Comparison of ENCODE assay signal across 8 cellular contexts in the genomic region with DNA sequence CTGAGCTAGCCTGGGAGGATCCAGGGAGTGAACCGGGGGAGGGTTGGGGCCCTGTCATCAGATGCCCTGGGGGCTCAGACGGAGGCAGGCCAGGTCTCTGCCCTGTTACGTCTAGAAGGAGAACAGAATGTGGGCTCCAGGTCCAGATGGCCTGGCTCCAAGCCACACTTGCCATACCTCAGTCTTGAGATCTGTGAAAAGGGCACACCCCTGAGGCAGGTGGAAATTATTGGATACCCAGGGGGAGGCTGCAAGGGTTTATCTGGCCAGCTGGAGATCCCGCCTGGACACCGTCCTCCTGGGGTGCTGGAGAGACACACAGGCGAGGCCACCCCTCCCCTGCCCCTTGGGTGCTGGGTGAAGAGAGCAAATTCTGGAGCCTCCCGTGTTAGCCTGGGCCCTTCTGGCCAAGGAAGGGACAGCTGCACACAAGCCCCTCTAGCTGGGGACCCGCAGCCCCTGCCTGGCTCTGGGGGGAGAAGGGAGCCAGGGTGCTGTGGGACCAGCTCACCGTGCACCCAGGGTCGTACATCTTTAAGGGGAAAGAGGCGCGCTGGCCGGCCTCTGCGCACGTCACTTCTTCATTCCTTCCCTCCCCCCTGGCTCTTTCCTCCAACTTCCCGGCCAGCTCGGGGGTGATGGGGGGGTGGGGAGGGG. TPM values are rescaled to one million over a fixed set of nuclear protein-coding genes. Genes with fewer than 3 reads are reported as not detected.
DNase-seq lines count a peak whose midpoint lies in the region; ATAC-seq, FAIRE-seq and TF ChIP-seq lines count a peak whose summit lies in the region.

No MANE protein-coding gene starts in this region.

- WGBS in SK-N-SH (ENCODE audit: low lambda C conversion rate), result 15% methylated on average over 4 of the region's 17 CpGs

- peaks cover 23% of the 10 kb centered on the region for H3F3A ChIP-seq in SK-N-SH (replicated peaks; ENCODE audit: insufficient read depth)

- H3K4me1 Mint-ChIP-seq in naive B cell, result peaks cover 52 to 58% (median 56%) of the 10 kb centered on the region in 3 donors

- H3K4me3 Mint-ChIP-seq in naive B cell, result peak overlapping the region; percentile 62 to 84 (median 79)

- no peaks in the 10 kb centered on the region for H3K9me3 ChIP-seq in SK-N-SH

- H4K20me1 ChIP-seq in SK-N-SH (ENCODE audit: insufficient read depth), result peaks cover 45% of the 10 kb centered on the region

- H3K36me3 Mint-ChIP-seq in naive B cell, result no peaks in the 10 kb centered on the region

- H3K4me2 ChIP-seq in SK-N-SH, result peak overlapping the region; percentile 86

- H3K27ac ChIP-seq in ACC112 (ENCODE audit: low read depth, low read length) (peak overlapping the region; percentile 89), SK-N-SH (ENCODE audit: low read depth in 2 of 2, low read length in 1 of 2) (peak overlapping the region; percentile 74 to 89)

- H3K27me3 Mint-ChIP-seq in naive B cell, result peaks cover 0 to 30% (median 28%) of the 10 kb centered on the region in 3 donors

- H3K9me2 ChIP-seq in SK-N-SH, result no peaks in the 10 kb centered on the region

- H3K4me3 ChIP-seq in ACC112 (ENCODE audit: low read depth, low read length), result peak overlapping the region; percentile 78
- H3K4me3 ChIP-seq in SK-N-SH (ENCODE audit: low read depth in 2 of 2, low read length in 1 of 2), result peak overlapping the region; percentile 63 to 67; a peak in 3 of 4 replicates
- H3K4me3 ChIP-seq in epithelial cell of esophagus (ENCODE audit: low read length), result peak overlapping the region; percentile 77

- POLR2A ChIA-PET in SK-N-SH (lab: Yijun Ruan, JAX), result interaction anchor here (0.5 to 1.6 kb wide), 6 partner anchors 9 to 64 kb away, joined by 3 to 8 read pairs (median 4); no protein-coding TSS in a partner anchor

- TF ChIP-seq EP300 in SK-N-SH (IDR thresholded peaks at IDR 0.05; ENCODE audit: borderline replicate concordance in 1 of 2, low read depth in 1 of 2, low read length in 1 of 2), result no peak

- no peaks in the 10 kb centered on the region for H3K36me3 ChIP-seq in ACC112 (ENCODE audit: insufficient read depth, low read length)
- no peaks in the 10 kb centered on the region for H3K36me3 ChIP-seq in SK-N-SH (replicated peaks in 1 of 2; ENCODE audit: control insufficient read depth in 1 of 2, insufficient read depth in 2 of 2, low read length in 1 of 2)

- no peak for ATAC-seq in naive B cell (ENCODE audit: low read depth in 2 of 2)
- ATAC-seq in HG03432 (IDR thresholded peaks at IDR 0.05; ENCODE audit: unreplicated experiment), result no peak
- no peak for ATAC-seq in HG02763 (IDR thresholded peaks at IDR 0.05; ENCODE audit: unreplicated experiment)

- H3K9me3 Mint-ChIP-seq in naive B cell, result no peaks in the 10 kb centered on the region

- peak overlapping the region; percentile 80; the same call in 1 of the 2 replicates for H3K9ac ChIP-seq in SK-N-SH

- H2AFZ ChIP-seq in ACC112 (ENCODE audit: low read length, unreplicated experiment) (no peak overlapping the region), SK-N-SH (ENCODE audit: low read depth) (no peak overlapping the region)

- no peak for TF ChIP-seq CTCF in SK-N-SH (IDR thresholded peaks at IDR 0.05)
- TF ChIP-seq CTCF in epithelial cell of esophagus (IDR thresholded peaks at IDR 0.05; ENCODE audit: insufficient read depth, low read depth, low read length, missing control alignments), result no peak

- peaks cover 64% of the 10 kb centered on the region for H3K79me2 ChIP-seq in ACC112 (ENCODE audit: control insufficient read depth, insufficient read depth, low read length, unreplicated experiment)
- H3K79me2 ChIP-seq in SK-N-SH (ENCODE audit: insufficient read depth), result peaks cover 85% of the 10 kb centered on the region

- CTCF ChIA-PET in SK-N-SH (lab: Yijun Ruan, JAX), result interaction anchor here (0.8 to 2.6 kb wide), 4 partner anchors 38 to 179 kb away, joined by 3 to 15 read pairs (median 6); no protein-coding TSS in a partner anchor

- H3K27me3 ChIP-seq in ACC112 (ENCODE audit: insufficient read depth, low read length) (no peaks in the 10 kb centered on the region), SK-N-SH (ENCODE audit: insufficient read depth) (no peaks in the 10 kb centered on the region)

- H3K4me1 ChIP-seq in ACC112 (ENCODE audit: control insufficient read depth, insufficient read depth, low read length, unreplicated experiment), result peaks cover 20% of the 10 kb centered on the region
- H3K4me1 ChIP-seq in SK-N-SH (ENCODE audit: control insufficient read depth in 1 of 2, insufficient read depth in 2 of 2, low read depth in 1 of 2, low read length in 1 of 2), result peaks cover 18 to 42% of the 10 kb centered on the region in 2 experiments; a peak in 3 of 4 replicates

- 0 out of 2 replicates have a peak, but pooled peaks have one; percentile 3 for TF ChIP-seq POLR2A in H54 (IDR thresholded peaks at IDR 0.05; ENCODE audit: low read depth, low read length)

- DNase-seq in H54 (ENCODE audit: insufficient read length, low spot score), result peak; percentile 73
- DNase-seq in SK-N-SH, result peak; percentile 82
- DNase-seq in epithelial cell of esophagus (ENCODE audit: low read depth), result peak; percentile 59
- DNase-seq in naive B cell, result no peak
- no peak for DNase-seq in 8988T

- no peak for FAIRE-seq in H54 (lab: Jason Lieb, UNC)

- TF ChIP-seq RAD21 in SK-N-SH (IDR thresholded peaks at IDR 0.05; ENCODE audit: low read length), result no peak

- peak overlapping the region in 4 of 6 donors; percentile 19 to 81 (median 36) for H3K27ac Mint-ChIP-seq in naive B cell

TF ChIP-seq in SK-N-SH, 30 proteins besides CTCF, POLR2A, EP300 and RAD21:
- TF ChIP-seq TCF12 (IDR thresholded peaks at IDR 0.05) (peak; percentile 19; the same call in 1 of the 2 replicates), GABPA (IDR thresholded peaks at IDR 0.05; ENCODE audit: low read depth) (no peak), FOXM1 (IDR thresholded peaks at IDR 0.05; ENCODE audit: low read depth) (no peak), RCOR1 (IDR thresholded peaks at IDR 0.05; ENCODE audit: low read length) (peak; percentile 75; the same call in 1 of the 2 replicates), NFIC (IDR thresholded peaks at IDR 0.05; ENCODE audit: borderline replicate concordance) (no peak), FOSL2 (IDR thresholded peaks at IDR 0.05; ENCODE audit: borderline replicate concordance, low read depth) (no peak)

RNA-seq across cellular contexts. Expression of gene NFIC, which starts 0.8 kb away (rescaled TPM):
- polyA plus RNA-seq in SK-N-SH (2012; rRNA removed) (2.6 and 7.2 TPM in 2 replicates), naive B cell (ENCODE audit: low read depth in 6 of 6) (10 to 100 TPM in 1 of 6 donors, 1 to 10 TPM in 4, not detected in 1; 3.4 to 11.4 (median 5.3) TPM)
- polyA plus RNA-seq in SK-N-SH (2012; cell fraction: cytosol; rRNA removed), result 5.7 and 8.1 TPM in 2 replicates
- polyA plus RNA-seq in SK-N-SH (2012; cell fraction: nucleus; rRNA removed), result 13.4 and 14.9 TPM in 2 replicates

Comparison
In these comparisons a context has a peak if more than half of its experiments do, and no peak if none do; other contexts are left out.
1. DNase-seq: peak in H54 (single experiment), SK-N-SH (single experiment) and epithelial cell of esophagus (single experiment); none in naive B cell (single experiment) and 8988T (single experiment).
2. Peak in every context shown above with its lines, with median percentiles within 50 percentile points of each other: H3K4me3 ChIP-seq.